8 cellular contexts compared by ENCODE assay signal in the genomic region with DNA sequence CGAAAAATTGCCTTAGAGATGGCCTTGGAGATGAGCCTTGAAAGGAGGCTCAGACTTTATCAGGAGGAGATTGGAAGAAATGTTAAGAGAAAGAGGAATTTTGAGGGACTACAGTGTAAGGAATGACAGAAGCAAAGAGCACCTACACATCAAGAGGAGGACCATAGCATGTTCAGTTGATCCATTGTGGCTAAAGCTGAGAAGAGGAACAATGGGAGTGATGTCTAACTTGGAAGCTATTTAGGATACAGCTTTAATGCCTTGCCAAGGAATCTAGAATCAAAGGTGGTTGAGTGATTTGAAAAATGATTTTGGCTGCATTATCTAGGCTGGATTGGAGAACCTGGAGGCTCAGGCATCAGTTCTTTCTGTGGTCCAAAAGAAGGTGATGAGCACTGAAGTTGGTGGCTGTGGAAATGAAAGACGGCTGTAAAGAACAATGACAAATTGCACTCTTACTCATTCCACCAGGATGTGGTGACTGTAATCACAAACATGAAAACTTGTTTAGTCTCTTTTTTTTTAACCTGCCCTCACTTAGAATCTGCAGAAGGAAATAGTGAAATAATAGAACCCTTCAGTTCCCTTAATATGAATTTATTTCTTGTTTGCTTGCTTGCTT. TPM values are rescaled to one million over a fixed set of nuclear protein-coding genes. Genes with fewer than 3 reads are reported as not detected.
DNase-seq lines count a peak whose midpoint lies in the region; ATAC-seq lines count a peak whose summit lies in the region.

No MANE protein-coding gene starts in this region.

- H3K4me3 Mint-ChIP-seq in activated naive CD8-positive, alpha-beta T cell treated with anti-CD3 and anti-CD28 coated beads for 36 hours, result peak overlapping the region; percentile 15

- no peaks in the 10 kb centered on the region for H3K9me3 ChIP-seq in effector memory CD4-positive, alpha-beta T cell (ENCODE audit: control insufficient read depth, low read length)

- peak overlapping the region; percentile 7 for H3K27ac Mint-ChIP-seq in activated naive CD8-positive, alpha-beta T cell treated with anti-CD3 and anti-CD28 coated beads for 36 hours

- no peak overlapping the region for H3K27ac ChIP-seq in effector memory CD4-positive, alpha-beta T cell (ENCODE audit: insufficient read depth, low read length, poor library complexity, severe bottlenecking)

- H3K4me3 ChIP-seq in effector memory CD4-positive, alpha-beta T cell (ENCODE audit: insufficient read depth, low read depth, low read length, poor library complexity, severe bottlenecking), result no peak overlapping the region

- peak; percentile 45 for ATAC-seq in HG03139 (IDR thresholded peaks at IDR 0.05; ENCODE audit: unreplicated experiment)

- no peaks in the 10 kb centered on the region for H3K27me3 Mint-ChIP-seq in activated naive CD8-positive, alpha-beta T cell treated with anti-CD3 and anti-CD28 coated beads for 36 hours

- no peaks in the 10 kb centered on the region for H3K36me3 ChIP-seq in effector memory CD4-positive, alpha-beta T cell (ENCODE audit: control insufficient read depth, insufficient read depth, low read length)

- intact Hi-C loops in head of caudate nucleus (cut with DNase I), result no loop called here

- peak; percentile 34 for DNase-seq in stimulated activated CD4-positive, alpha-beta T cell treated with anti-CD3 and anti-CD28 coated beads, Interleukin-1b, Interleukin-23, amount 100 ng/mL, for 48 hours
- DNase-seq in stimulated activated CD4-positive, alpha-beta T cell treated with anti-CD3 and anti-CD28 coated beads, Interleukin-12 subunit alpha, Interleukin-12 subunit beta, amount 100 ng/mL, for 4 hours, result no peak
- peak; percentile 16 for DNase-seq in activated naive CD8-positive, alpha-beta T cell treated with anti-CD3 and anti-CD28 coated beads for 36 hours
- DNase-seq in head of caudate nucleus (no peak), SHP77 (lab: John Stamatoyannopoulos, UW) (no peak), nucleus accumbens (lab: John Stamatoyannopoulos, UW) (no peak)
- no peak for DNase-seq in effector memory CD4-positive, alpha-beta T cell

- H3K4me1 ChIP-seq in effector memory CD4-positive, alpha-beta T cell (ENCODE audit: control insufficient read depth, insufficient read depth, low read length, poor library complexity, severe bottlenecking), result peaks cover 8% of the 10 kb centered on the region

- peaks cover 2% of the 10 kb centered on the region for H3K36me3 Mint-ChIP-seq in activated naive CD8-positive, alpha-beta T cell treated with anti-CD3 and anti-CD28 coated beads for 36 hours

- no peaks in the 10 kb centered on the region for H3K27me3 ChIP-seq in effector memory CD4-positive, alpha-beta T cell (replicated peaks; ENCODE audit: control insufficient read depth, insufficient read depth, low read length, poor library complexity, severe bottlenecking)

- peaks cover 58% of the 10 kb centered on the region for H3K4me1 Mint-ChIP-seq in activated naive CD8-positive, alpha-beta T cell treated with anti-CD3 and anti-CD28 coated beads for 36 hours

- no peaks in the 10 kb centered on the region for H3K9me3 Mint-ChIP-seq in activated naive CD8-positive, alpha-beta T cell treated with anti-CD3 and anti-CD28 coated beads for 36 hours

RNA-seq across cellular contexts. Expression of a gene that starts 11.3 kb away (rescaled TPM):
- 10 to 100 TPM; 37.4 to 42.6 TPM for total RNA-seq in activated naive CD8-positive, alpha-beta T cell treated with anti-CD3 and anti-CD28 coated beads for 36 hours

RNA-seq across cellular contexts. Expression of a gene that starts 44.9 kb away (rescaled TPM):
- 10 to 100 TPM; 40.1 to 41.1 TPM for total RNA-seq in activated naive CD8-positive, alpha-beta T cell treated with anti-CD3 and anti-CD28 coated beads for 36 hours

Comparison
In these comparisons a context has a peak if more than half of its experiments do, and no peak if none do; other contexts are left out.
1. DNase-seq: peak in stimulated activated CD4-positive, alpha-beta T cell treated with anti-CD3 and anti-CD28 coated beads, Interleukin-1b, Interleukin-23, amount 100 ng/mL, for 48 hours (single experiment) and activated naive CD8-positive, alpha-beta T cell treated with anti-CD3 and anti-CD28 coated beads for 36 hours (single experiment); none in stimulated activated CD4-positive, alpha-beta T cell treated with anti-CD3 and anti-CD28 coated beads, Interleukin-12 subunit alpha, Interleukin-12 subunit beta, amount 100 ng/mL, for 4 hours (single experiment), head of caudate nucleus (0 of 42), SHP77 (0 of 2), nucleus accumbens (0 of 56) and effector memory CD4-positive, alpha-beta T cell (0 of 3).